In genomic region chr11:46489668-46490560, GRCh38 we compare ENCODE assay signal across 8 cellular contexts.
DNase-seq lines count a peak whose midpoint lies in the region; ATAC-seq and TF ChIP-seq lines count a peak whose summit lies in the region.

No MANE protein-coding gene starts in this region.

- peak; percentile 74 for TF ChIP-seq CTCF in GM12875 (IDR thresholded peaks at IDR 0.05; ENCODE audit: borderline replicate concordance, insufficient read depth, low read depth, low read length)
- peak; percentile 28 for TF ChIP-seq CTCF in endothelial cell (IDR thresholded peaks at IDR 0.05; ENCODE audit: unreplicated experiment)
- TF ChIP-seq CTCF in nephron (IDR thresholded peaks at IDR 0.05; ENCODE audit: unreplicated experiment in 3 of 3), result peak; percentile 49 to 61 (median 51)

- POLR2A ChIA-PET in T-cell (lab: Charles Lee), result interaction anchor here (0.5 to 1.6 kb wide), 4 partner anchors 13 to 129 kb away, joined by 3 to 5 read pairs (median 3); no protein-coding TSS in a partner anchor

- peak; percentile 52 to 66 (median 65) for ATAC-seq in T-cell (replicated peaks in 1 of 4)
- no peak for ATAC-seq in HG03175 (IDR thresholded peaks at IDR 0.05; ENCODE audit: unreplicated experiment)

- H3K27me3 Mint-ChIP-seq in T-cell (no peaks in the 10 kb centered on the region), endothelial cell (ENCODE audit: unreplicated experiment) (peaks cover 4% of the 10 kb centered on the region), nephron (ENCODE audit: low read depth) (no peaks in the 10 kb centered on the region)

- H3K4me3 Mint-ChIP-seq in T-cell, result no peak overlapping the region
- H3K4me3 Mint-ChIP-seq in endothelial cell (ENCODE audit: unreplicated experiment), result no peak overlapping the region
- H3K4me3 Mint-ChIP-seq in nephron, result no peak overlapping the region

- H3K27ac Mint-ChIP-seq in T-cell (no peak overlapping the region), endothelial cell (ENCODE audit: unreplicated experiment) (no peak overlapping the region), nephron (no peak overlapping the region)

- no peaks in the 10 kb centered on the region for H3K9me3 Mint-ChIP-seq in T-cell
- H3K9me3 Mint-ChIP-seq in endothelial cell (ENCODE audit: unreplicated experiment), result no peaks in the 10 kb centered on the region
- H3K9me3 Mint-ChIP-seq in nephron, result no peaks in the 10 kb centered on the region

- no peak overlapping the region for H3K4me3 ChIP-seq in GM12875 (ENCODE audit: low read depth, low read length)

- DNase-seq in AG08396 (ENCODE audit: low spot score) (peak; percentile 31), NCI-H1105 (lab: John Stamatoyannopoulos, UW) (peak; percentile 34), T-cell (peak in 24 of 34 experiments; percentile 2 to 35 (median 12)), endothelial cell (ENCODE audit: low spot score) (peak; percentile 44), T-helper 9 cell (no peak)

- H3K4me1 Mint-ChIP-seq in T-cell (peaks cover 5 to 14% (median 7%) of the 10 kb centered on the region in 3 donors), endothelial cell (ENCODE audit: unreplicated experiment) (peaks cover 12% of the 10 kb centered on the region), nephron (peaks cover 49% of the 10 kb centered on the region)

- CTCF ChIA-PET in T-cell (lab: Charles Lee), result interaction anchor here (0.5 to 3.1 kb wide), 17 partner anchors 9 to 669 kb away, joined by 3 to 32 read pairs (median 3); partner anchors contain the start of gene ATG13 (in 1 of the 2)

- H3K36me3 Mint-ChIP-seq in T-cell (peaks cover 35% of the 10 kb centered on the region), endothelial cell (ENCODE audit: low read depth, unreplicated experiment) (peaks cover 10% of the 10 kb centered on the region), nephron (ENCODE audit: low read depth) (peaks cover 16% of the 10 kb centered on the region)
